In genomic region chr21:38267991-38268858, GRCh38 we compare ENCODE assay signal across 10 cellular contexts. TPM values are rescaled to one million over a fixed set of nuclear protein-coding genes. Genes with fewer than 3 reads are reported as not detected.
DNase-seq lines count a peak whose midpoint lies in the region; TF ChIP-seq lines count a peak whose summit lies in the region.
"Had no signal": no experiment of that assay in that cellular context is flagged by ENCODE, and none has a peak within 500 bp of the region (broad histone marks: within the 10 kb centered on the region; RNA-seq: fewer than 3 reads in every experiment).

No MANE protein-coding gene starts in this region.

- H3K27me3 Mint-ChIP-seq in activated T-cell treated with anti-CD3 and anti-CD28 coated beads, Interleukin-2, amount 50 U/mL, for 24 hours = peaks cover 19% of the 10 kb centered on the region
- no peaks in the 10 kb centered on the region for H3K27me3 Mint-ChIP-seq in type B pancreatic cell

- no peaks in the 10 kb centered on the region for H3K36me3 ChIP-seq in A673 (ENCODE audit: insufficient read depth, low read length, poor library complexity, severe bottlenecking)

- peaks cover 18% of the 10 kb centered on the region for H3K27me3 ChIP-seq in A673 (replicated peaks; ENCODE audit: insufficient read depth, low read depth, low read length, poor library complexity)

- TF ChIP-seq CTCF in fibroblast of the aortic adventitia (IDR thresholded peaks at IDR 0.05; ENCODE audit: insufficient read depth, low read length) (no peak), type B pancreatic cell (conservative IDR thresholded peaks at IDR 0.05) (no peak), A673 (conservative IDR thresholded peaks at IDR 0.05; ENCODE audit: low read depth, low read length) (no peak)

- H3K9me3 ChIP-seq in A673 (ENCODE audit: low read depth, low read length, poor library complexity, severe bottlenecking) = no peaks in the 10 kb centered on the region

- H3K4me1 Mint-ChIP-seq in activated T-cell treated with anti-CD3 and anti-CD28 coated beads, Interleukin-2, amount 50 U/mL, for 24 hours (ENCODE audit: low read depth) = peaks cover 35% of the 10 kb centered on the region
- H3K4me1 Mint-ChIP-seq in type B pancreatic cell (ENCODE audit: unreplicated experiment) = peaks cover 32% of the 10 kb centered on the region

- intact Hi-C loops in A673 (cut with micrococcal nuclease; ENCODE audit: unreplicated experiment) = no loop called here

- no peak for DNase-seq in activated T-cell treated with anti-CD3 and anti-CD28 coated beads, Interleukin-2, amount 50 U/mL, for 24 hours
- DNase-seq in activated T-cell treated with anti-CD3 and anti-CD28 coated beads, Interleukin-2, amount 50 U/mL, for 48 hours = no peak
- DNase-seq in RPMI7951 (ENCODE audit: low read depth) = peak; percentile 38
- peak; percentile 67 for DNase-seq in fibroblast of the aortic adventitia (ENCODE audit: low read depth)
- DNase-seq in type B pancreatic cell (ENCODE audit: extremely low spot score, unreplicated experiment) = no peak
- no peak for DNase-seq in NCI-H69 (lab: John Stamatoyannopoulos, UW)
- DNase-seq in globus pallidus (ENCODE audit: low spot score) = no peak
- DNase-seq in A673 (ENCODE audit: low spot score) = no peak
- DNase-seq: NK-92 treated with Interleukin-12 subunit alpha and Interleukin-12 subunit beta, amount 100 ng/mL, for 24 hours; stimulated activated CD4-positive, alpha-beta T cell treated with anti-CD3 and anti-CD28 coated beads, Interleukin-2, amount 100 ng/mL, for 24 hours had no signal

- no peaks in the 10 kb centered on the region for H3K9me3 Mint-ChIP-seq in activated T-cell treated with anti-CD3 and anti-CD28 coated beads, Interleukin-2, amount 50 U/mL, for 24 hours
- peaks cover 6% of the 10 kb centered on the region for H3K9me3 Mint-ChIP-seq in type B pancreatic cell

- peak overlapping the region; percentile 74 for H3K27ac Mint-ChIP-seq in activated T-cell treated with anti-CD3 and anti-CD28 coated beads, Interleukin-2, amount 50 U/mL, for 24 hours
- peak overlapping the region; percentile 33 for H3K27ac Mint-ChIP-seq in type B pancreatic cell

- no peak overlapping the region for H3K27ac ChIP-seq in A673 (ENCODE audit: low read depth, low read length, poor library complexity, severe bottlenecking)

- CTCF ChIA-PET in A673 (lab: Charles Lee) = no interaction called here

- POLR2A ChIA-PET in A673 (lab: Charles Lee; ENCODE audit: low non-redundant PET) = no interaction called here

- no TSS peak for BruUV-seq in A673 (replicated peaks; lab: Mats Ljungman, UMichigan)

- H3K4me3 ChIP-seq in fibroblast of the aortic adventitia (ENCODE audit: low read depth, low read length) (no peak overlapping the region), A673 (ENCODE audit: low read depth, low read length, poor library complexity, severe bottlenecking) (no peak overlapping the region)

- no peaks in the 10 kb centered on the region for H3K36me3 Mint-ChIP-seq in activated T-cell treated with anti-CD3 and anti-CD28 coated beads, Interleukin-2, amount 50 U/mL, for 24 hours (ENCODE audit: low read depth)
- no peaks in the 10 kb centered on the region for H3K36me3 Mint-ChIP-seq in type B pancreatic cell

- no peaks in the 10 kb centered on the region for H3K4me1 ChIP-seq in A673 (ENCODE audit: insufficient read depth, low read length, poor library complexity, severe bottlenecking)

- no peak overlapping the region for H3K4me3 Mint-ChIP-seq in activated T-cell treated with anti-CD3 and anti-CD28 coated beads, Interleukin-2, amount 50 U/mL, for 24 hours
- H3K4me3 Mint-ChIP-seq in type B pancreatic cell = no peak overlapping the region

RNA-seq across cellular contexts. Expression of gene KCNJ15, which starts 11.4 kb away (rescaled TPM):
- total RNA-seq in RPMI7951 (2014; rRNA removed; shearing (Covaris generic)) = 13.2 and 18.9 TPM in 2 replicates
- 0.36 TPM in 1 of 2 replicates, not detected in the other for total RNA-seq in fibroblast of the aortic adventitia (ENCODE audit: low replicate concordance)
- 3.9 and 4.9 TPM in 2 replicates for total RNA-seq in type B pancreatic cell (ENCODE audit: low replicate concordance)
- not detected in 2 replicates for total RNA-seq in A673 (2021)

Comparison
In these comparisons a context has a peak if more than half of its experiments do, and no peak if none do; other contexts are left out.
1. DNase-seq: peak in RPMI7951 (single experiment) and fibroblast of the aortic adventitia (single experiment); none in activated T-cell treated with anti-CD3 and anti-CD28 coated beads, Interleukin-2, amount 50 U/mL, for 24 hours (single experiment), activated T-cell treated with anti-CD3 and anti-CD28 coated beads, Interleukin-2, amount 50 U/mL, for 48 hours (0 of 2), type B pancreatic cell (single experiment), NCI-H69 (single experiment), globus pallidus (single experiment) and A673 (single experiment).